1 cellular context compared by ENCODE assay signal in the genomic region with DNA sequence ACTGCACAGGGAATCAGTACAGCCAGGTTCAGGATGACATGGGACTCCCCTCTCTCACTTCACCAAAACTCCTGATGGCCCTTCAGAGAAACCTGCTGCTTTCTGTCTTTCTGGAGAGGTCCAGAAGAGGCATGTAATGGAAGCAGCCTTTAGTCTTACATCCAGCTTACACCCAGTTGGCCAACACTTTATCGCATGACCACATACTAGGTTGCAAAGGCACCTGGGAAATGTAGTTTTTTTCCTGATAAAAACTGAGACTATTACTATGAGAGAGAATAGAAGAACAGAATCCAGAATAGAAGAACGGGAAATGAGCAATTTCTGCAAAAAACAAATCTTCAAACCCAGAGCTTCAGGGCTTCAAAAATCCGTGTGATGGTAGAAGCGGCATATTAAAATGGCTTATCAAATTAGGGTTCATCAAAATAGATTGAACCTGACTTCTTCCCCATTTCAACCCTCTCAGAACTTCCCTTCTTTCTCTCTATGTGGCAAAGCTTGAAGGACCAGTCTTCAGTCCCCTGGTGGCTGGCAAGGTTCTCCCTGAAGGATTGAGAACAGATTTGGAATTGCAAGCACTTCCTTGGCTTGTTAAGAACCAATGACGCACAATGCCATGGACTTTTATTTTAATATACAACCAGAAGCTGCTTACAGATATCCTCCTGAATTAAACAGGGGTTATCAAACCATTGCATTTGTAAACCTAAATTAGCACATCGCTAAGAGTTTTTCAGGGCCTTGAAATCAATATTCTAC.
TF ChIP-seq lines count a peak whose summit lies in the region.

No MANE protein-coding gene starts in this region.

TF ChIP-seq in HEK293, 187 proteins besides CTCF, POLR2A, EP300 and RAD21 (continued from another document):
- TF ChIP-seq, protein P1, sequence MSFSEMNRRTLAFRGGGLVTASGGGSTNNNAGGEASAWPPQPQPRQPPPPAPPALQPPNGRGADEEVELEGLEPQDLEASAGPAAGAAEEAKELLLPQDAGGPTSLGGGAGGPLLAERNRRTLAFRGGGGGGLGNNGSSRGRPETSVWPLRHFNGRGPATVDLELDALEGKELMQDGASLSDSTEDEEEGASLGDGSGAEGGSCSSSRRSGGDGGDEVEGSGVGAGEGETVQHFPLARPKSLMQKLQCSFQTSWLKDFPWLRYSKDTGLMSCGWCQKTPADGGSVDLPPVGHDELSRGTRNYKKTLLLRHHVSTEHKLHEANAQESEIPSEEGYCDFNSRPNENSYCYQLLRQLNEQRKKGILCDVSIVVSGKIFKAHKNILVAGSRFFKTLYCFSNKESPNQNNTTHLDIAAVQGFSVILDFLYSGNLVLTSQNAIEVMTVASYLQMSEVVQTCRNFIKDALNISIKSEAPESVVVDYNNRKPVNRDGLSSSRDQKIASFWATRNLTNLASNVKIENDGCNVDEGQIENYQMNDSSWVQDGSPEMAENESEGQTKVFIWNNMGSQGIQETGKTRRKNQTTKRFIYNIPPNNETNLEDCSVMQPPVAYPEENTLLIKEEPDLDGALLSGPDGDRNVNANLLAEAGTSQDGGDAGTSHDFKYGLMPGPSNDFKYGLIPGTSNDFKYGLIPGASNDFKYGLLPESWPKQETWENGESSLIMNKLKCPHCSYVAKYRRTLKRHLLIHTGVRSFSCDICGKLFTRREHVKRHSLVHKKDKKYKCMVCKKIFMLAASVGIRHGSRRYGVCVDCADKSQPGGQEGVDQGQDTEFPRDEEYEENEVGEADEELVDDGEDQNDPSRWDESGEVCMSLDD (tag by site-specific recombination; IDR thresholded peaks at IDR 0.05), result no peak
- TF ChIP-seq ZNF777 (tag by site-specific recombination; IDR thresholded peaks at IDR 0.05; ENCODE audit: borderline replicate concordance) (no peak), ZNF585B (tag by site-specific recombination; IDR thresholded peaks at IDR 0.05) (no peak), ZNF830 (tag by site-specific recombination; IDR thresholded peaks at IDR 0.05; ENCODE audit: low read depth) (no peak), ZNF394 (tag by site-specific recombination; IDR thresholded peaks at IDR 0.05; ENCODE audit: borderline replicate concordance) (no peak), ZIC2 (tag by site-specific recombination; IDR thresholded peaks at IDR 0.05) (no peak), PRDM1 (tag by site-specific recombination; IDR thresholded peaks at IDR 0.05) (no peak), ZNF341 (tag by site-specific recombination; IDR thresholded peaks at IDR 0.05; ENCODE audit: low read depth) (no peak), ZNF571 (tag by site-specific recombination; IDR thresholded peaks at IDR 0.05) (no peak), ZFP69B (tag by site-specific recombination; IDR thresholded peaks at IDR 0.05) (no peak), ZBTB48 (tag by site-specific recombination; IDR thresholded peaks at IDR 0.05) (no peak), MEIS1 (CRISPR knock-in tag; IDR thresholded peaks at IDR 0.05; ENCODE audit: borderline replicate concordance) (no peak), ZNF776 (tag by site-specific recombination; IDR thresholded peaks at IDR 0.05; ENCODE audit: borderline replicate concordance) (no peak), ZNF335 (tag by site-specific recombination; conservative IDR thresholded peaks at IDR 0.05) (0 out of 2 replicates have a peak, but pooled peaks have one; percentile 17)
- TF ChIP-seq, protein P2, sequence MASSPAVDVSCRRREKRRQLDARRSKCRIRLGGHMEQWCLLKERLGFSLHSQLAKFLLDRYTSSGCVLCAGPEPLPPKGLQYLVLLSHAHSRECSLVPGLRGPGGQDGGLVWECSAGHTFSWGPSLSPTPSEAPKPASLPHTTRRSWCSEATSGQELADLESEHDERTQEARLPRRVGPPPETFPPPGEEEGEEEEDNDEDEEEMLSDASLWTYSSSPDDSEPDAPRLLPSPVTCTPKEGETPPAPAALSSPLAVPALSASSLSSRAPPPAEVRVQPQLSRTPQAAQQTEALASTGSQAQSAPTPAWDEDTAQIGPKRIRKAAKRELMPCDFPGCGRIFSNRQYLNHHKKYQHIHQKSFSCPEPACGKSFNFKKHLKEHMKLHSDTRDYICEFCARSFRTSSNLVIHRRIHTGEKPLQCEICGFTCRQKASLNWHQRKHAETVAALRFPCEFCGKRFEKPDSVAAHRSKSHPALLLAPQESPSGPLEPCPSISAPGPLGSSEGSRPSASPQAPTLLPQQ (tag by site-specific recombination; IDR thresholded peaks at IDR 0.05), result no peak
- TF ChIP-seq, protein P3, sequence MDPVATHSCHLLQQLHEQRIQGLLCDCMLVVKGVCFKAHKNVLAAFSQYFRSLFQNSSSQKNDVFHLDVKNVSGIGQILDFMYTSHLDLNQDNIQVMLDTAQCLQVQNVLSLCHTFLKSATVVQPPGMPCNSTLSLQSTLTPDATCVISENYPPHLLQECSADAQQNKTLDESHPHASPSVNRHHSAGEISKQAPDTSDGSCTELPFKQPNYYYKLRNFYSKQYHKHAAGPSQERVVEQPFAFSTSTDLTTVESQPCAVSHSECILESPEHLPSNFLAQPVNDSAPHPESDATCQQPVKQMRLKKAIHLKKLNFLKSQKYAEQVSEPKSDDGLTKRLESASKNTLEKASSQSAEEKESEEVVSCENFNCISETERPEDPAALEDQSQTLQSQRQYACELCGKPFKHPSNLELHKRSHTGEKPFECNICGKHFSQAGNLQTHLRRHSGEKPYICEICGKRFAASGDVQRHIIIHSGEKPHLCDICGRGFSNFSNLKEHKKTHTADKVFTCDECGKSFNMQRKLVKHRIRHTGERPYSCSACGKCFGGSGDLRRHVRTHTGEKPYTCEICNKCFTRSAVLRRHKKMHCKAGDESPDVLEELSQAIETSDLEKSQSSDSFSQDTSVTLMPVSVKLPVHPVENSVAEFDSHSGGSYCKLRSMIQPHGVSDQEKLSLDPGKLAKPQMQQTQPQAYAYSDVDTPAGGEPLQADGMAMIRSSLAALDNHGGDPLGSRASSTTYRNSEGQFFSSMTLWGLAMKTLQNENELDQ (tag by site-specific recombination; IDR thresholded peaks at IDR 0.05; ENCODE audit: low read depth), result no peak
- TF ChIP-seq, protein P4, sequence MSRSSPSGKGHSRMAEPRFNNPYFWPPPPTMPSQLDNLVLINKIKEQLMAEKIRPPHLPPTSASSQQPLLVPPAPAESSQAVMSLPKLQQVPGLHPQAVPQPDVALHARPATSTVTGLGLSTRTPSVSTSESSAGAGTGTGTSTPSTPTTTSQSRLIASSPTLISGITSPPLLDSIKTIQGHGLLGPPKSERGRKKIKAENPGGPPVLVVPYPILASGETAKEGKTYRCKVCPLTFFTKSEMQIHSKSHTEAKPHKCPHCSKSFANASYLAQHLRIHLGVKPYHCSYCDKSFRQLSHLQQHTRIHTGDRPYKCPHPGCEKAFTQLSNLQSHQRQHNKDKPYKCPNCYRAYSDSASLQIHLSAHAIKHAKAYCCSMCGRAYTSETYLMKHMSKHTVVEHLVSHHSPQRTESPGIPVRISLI (tag by site-specific recombination; IDR thresholded peaks at IDR 0.05), result no peak
- TF ChIP-seq, protein P5, sequence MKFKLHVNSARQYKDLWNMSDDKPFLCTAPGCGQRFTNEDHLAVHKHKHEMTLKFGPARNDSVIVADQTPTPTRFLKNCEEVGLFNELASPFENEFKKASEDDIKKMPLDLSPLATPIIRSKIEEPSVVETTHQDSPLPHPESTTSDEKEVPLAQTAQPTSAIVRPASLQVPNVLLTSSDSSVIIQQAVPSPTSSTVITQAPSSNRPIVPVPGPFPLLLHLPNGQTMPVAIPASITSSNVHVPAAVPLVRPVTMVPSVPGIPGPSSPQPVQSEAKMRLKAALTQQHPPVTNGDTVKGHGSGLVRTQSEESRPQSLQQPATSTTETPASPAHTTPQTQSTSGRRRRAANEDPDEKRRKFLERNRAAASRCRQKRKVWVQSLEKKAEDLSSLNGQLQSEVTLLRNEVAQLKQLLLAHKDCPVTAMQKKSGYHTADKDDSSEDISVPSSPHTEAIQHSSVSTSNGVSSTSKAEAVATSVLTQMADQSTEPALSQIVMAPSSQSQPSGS (tag by site-specific recombination; IDR thresholded peaks at IDR 0.05; ENCODE audit: low read depth), result peak; percentile 35; the same call in 1 of the 2 replicates
- TF ChIP-seq, protein P6, sequence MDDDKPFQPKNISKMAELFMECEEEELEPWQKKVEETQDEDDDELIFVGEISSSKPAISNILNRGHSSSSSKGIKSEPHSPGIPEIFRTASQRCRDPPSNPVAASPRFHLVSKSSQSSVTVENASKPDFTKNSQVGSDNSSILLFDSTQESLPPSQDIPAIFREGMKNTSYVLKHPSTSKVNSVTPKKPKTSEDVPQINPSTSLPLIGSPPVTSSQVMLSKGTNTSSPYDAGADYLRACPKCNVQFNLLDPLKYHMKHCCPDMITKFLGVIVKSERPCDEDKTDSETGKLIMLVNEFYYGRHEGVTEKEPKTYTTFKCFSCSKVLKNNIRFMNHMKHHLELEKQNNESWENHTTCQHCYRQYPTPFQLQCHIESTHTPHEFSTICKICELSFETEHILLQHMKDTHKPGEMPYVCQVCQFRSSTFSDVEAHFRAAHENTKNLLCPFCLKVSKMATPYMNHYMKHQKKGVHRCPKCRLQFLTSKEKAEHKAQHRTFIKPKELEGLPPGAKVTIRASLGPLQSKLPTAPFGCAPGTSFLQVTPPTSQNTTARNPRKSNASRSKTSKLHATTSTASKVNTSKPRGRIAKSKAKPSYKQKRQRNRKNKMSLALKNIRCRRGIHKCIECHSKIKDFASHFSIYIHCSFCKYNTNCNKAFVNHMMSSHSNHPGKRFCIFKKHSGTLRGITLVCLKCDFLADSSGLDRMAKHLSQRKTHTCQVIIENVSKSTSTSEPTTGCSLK (tag by site-specific recombination; IDR thresholded peaks at IDR 0.05), result no peak
- TF ChIP-seq, protein P7, sequence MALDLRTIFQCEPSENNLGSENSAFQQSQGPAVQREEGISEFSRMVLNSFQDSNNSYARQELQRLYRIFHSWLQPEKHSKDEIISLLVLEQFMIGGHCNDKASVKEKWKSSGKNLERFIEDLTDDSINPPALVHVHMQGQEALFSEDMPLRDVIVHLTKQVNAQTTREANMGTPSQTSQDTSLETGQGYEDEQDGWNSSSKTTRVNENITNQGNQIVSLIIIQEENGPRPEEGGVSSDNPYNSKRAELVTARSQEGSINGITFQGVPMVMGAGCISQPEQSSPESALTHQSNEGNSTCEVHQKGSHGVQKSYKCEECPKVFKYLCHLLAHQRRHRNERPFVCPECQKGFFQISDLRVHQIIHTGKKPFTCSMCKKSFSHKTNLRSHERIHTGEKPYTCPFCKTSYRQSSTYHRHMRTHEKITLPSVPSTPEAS (tag by site-specific recombination; IDR thresholded peaks at IDR 0.05), result no peak
